Comparison of ENCODE assay signal across 1 cellular context in the genomic region with DNA sequence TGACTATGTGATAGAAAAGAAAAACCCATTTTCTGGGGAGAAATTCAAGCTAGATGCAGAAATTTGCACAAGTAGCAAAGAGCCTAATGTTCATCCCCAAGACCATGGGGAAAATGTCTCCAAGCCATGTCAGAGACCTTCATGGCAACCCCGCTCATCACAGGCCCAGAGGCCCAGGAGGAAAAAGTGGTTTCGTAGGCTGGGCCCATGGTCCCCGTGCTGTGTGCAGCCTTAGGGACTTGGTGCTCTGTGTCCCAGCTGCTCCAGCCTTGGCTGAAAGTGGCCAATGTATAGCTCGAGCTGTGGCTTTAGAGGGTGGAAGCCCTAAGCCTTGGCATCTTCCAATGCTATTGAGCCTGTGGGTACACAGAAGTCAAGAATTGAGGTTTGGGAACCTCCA.
TF ChIP-seq lines count a peak whose summit lies in the region.

No MANE protein-coding gene starts in this region.

TF ChIP-seq in HEK293, 187 proteins besides CTCF, POLR2A, EP300 and RAD21 (continued from another document):
- TF ChIP-seq, protein P1, sequence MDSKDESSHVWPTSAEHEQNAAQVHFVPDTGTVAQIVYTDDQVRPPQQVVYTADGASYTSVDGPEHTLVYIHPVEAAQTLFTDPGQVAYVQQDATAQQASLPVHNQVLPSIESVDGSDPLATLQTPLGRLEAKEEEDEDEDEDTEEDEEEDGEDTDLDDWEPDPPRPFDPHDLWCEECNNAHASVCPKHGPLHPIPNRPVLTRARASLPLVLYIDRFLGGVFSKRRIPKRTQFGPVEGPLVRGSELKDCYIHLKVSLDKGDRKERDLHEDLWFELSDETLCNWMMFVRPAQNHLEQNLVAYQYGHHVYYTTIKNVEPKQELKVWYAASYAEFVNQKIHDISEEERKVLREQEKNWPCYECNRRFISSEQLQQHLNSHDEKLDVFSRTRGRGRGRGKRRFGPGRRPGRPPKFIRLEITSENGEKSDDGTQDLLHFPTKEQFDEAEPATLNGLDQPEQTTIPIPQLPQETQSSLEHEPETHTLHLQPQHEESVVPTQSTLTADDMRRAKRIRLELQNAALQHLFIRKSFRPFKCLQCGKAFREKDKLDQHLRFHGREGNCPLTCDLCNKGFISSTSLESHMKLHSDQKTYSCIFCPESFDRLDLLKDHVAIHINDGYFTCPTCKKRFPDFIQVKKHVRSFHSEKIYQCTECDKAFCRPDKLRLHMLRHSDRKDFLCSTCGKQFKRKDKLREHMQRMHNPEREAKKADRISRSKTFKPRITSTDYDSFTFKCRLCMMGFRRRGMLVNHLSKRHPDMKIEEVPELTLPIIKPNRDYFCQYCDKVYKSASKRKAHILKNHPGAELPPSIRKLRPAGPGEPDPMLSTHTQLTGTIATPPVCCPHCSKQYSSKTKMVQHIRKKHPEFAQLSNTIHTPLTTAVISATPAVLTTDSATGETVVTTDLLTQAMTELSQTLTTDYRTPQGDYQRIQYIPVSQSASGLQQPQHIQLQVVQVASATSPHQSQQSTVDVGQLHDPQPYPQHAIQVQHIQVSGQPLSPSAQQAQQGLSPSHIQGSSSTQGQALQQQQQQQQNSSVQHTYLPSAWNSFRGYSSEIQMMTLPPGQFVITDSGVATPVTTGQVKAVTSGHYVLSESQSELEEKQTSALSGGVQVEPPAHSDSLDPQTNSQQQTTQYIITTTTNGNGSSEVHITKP (tag by site-specific recombination; IDR thresholded peaks at IDR 0.05): no peak
- TF ChIP-seq ZNF571 (tag by site-specific recombination; IDR thresholded peaks at IDR 0.05) (no peak), ZNF335 (tag by site-specific recombination; conservative IDR thresholded peaks at IDR 0.05) (no peak), ZNF585B (tag by site-specific recombination; IDR thresholded peaks at IDR 0.05) (peak; percentile 94), ZNF169 (tag by site-specific recombination; IDR thresholded peaks at IDR 0.05) (no peak), ZNF658 (tag by site-specific recombination; IDR thresholded peaks at IDR 0.05) (no peak), ZNF768 (tag by site-specific recombination; IDR thresholded peaks at IDR 0.05) (no peak), SETDB1 (IDR thresholded peaks at IDR 0.05; ENCODE audit: insufficient read length, low read length) (peak; percentile 21)
